In genomic region chr1:181247-182216, GRCh38 we compare ENCODE assay signal across 8 cellular contexts.
A peak's percentile ranks its signal among the peaks of the same experiment; 100 is the strongest.
DNase-seq lines count a peak whose midpoint lies in the region; ATAC-seq, FAIRE-seq and TF ChIP-seq lines count a peak whose summit lies in the region.
"Not testable (repeated sequence)": the region's sequence is repeated elsewhere in the genome, so short reads cannot be mapped to it uniquely, and the experiment has no call there.

No MANE protein-coding gene starts in this region.

- H3K18ac ChIP-seq in mesendoderm (ENCODE audit: low read length): not testable (repeated sequence)

- not testable (repeated sequence) for H4K8ac ChIP-seq in mesendoderm (ENCODE audit: low read depth, low read length)

- H3K27me3 ChIP-seq in GM06990 (replicated peaks; ENCODE audit: control insufficient read depth, insufficient read depth, low read length); NT2/D1 (ENCODE audit: insufficient read depth, insufficient read length); K562 (ENCODE audit: control insufficient read depth in 2 of 2, insufficient read depth in 2 of 2, low read length in 2 of 2); foreskin keratinocyte; mesendoderm (ENCODE audit: insufficient read depth, low read length, poor library complexity); spleen (replicated peaks in 1 of 7); uterus: not testable (repeated sequence)

- H3K23ac ChIP-seq in mesendoderm (ENCODE audit: low read length): not testable (repeated sequence)

- not testable (repeated sequence) for H4K20me1 ChIP-seq in K562 (replicated peaks; ENCODE audit: control insufficient read depth, insufficient read depth, low read length)

- H3K4me3 ChIP-seq in GM06990 (replicated peaks; ENCODE audit: low read depth, low read length); NT2/D1 (ENCODE audit: insufficient read length, low read depth); K562; mesendoderm (ENCODE audit: low read length); spleen; uterus: not testable (repeated sequence)

- not testable (repeated sequence) for FAIRE-seq in K562 (lab: Jason Lieb, UNC)

- not testable (repeated sequence) for BruUV-seq in K562 (replicated peaks; lab: Mats Ljungman, UMichigan)

- H3K27ac Mint-ChIP-seq in activated CD8-positive, alpha-beta T cell treated with anti-CD3 and anti-CD28 coated beads for 36 hours: not testable (repeated sequence)

- not testable (repeated sequence) for H3K9ac ChIP-seq in NT2/D1 (ENCODE audit: insufficient read length, low read depth); K562 (ENCODE audit: insufficient read depth in 1 of 2, low read depth in 2 of 2, low read length in 2 of 2); mesendoderm (ENCODE audit: low read length)

- not testable (repeated sequence) for H3K4me1 ChIP-seq in NT2/D1 (ENCODE audit: insufficient read depth, insufficient read length); K562 (replicated peaks in 1 of 2; ENCODE audit: control insufficient read depth in 2 of 2, insufficient read depth in 2 of 2, low read length in 2 of 2); foreskin keratinocyte; mesendoderm (ENCODE audit: control insufficient read depth, low read depth, low read length); spleen; uterus

- TF ChIP-seq POLR2A in K562 (conservative IDR thresholded peaks at IDR 0.05); spleen (IDR thresholded peaks at IDR 0.05); uterus (IDR thresholded peaks at IDR 0.05): not testable (repeated sequence)

- not testable (repeated sequence) for H3K4me2 ChIP-seq in K562 (ENCODE audit: insufficient read depth, low read length); mesendoderm (ENCODE audit: low read length)

- not testable (repeated sequence) for H2BK5ac ChIP-seq in mesendoderm (ENCODE audit: low read length)

- not testable (repeated sequence) for H3K36me3 ChIP-seq in GM06990 (ENCODE audit: control insufficient read depth, insufficient read depth, low read length); NT2/D1 (ENCODE audit: insufficient read depth, insufficient read length, low read length); K562 (ENCODE audit: control insufficient read depth, insufficient read depth, low read length); mesendoderm (ENCODE audit: control insufficient read depth, insufficient read depth, low read length); spleen; uterus

- TF ChIP-seq EP300 in K562 (IDR thresholded peaks at IDR 0.05; ENCODE audit: low read length): not testable (repeated sequence)

- not testable (repeated sequence) for H3K36me3 Mint-ChIP-seq in activated CD8-positive, alpha-beta T cell treated with anti-CD3 and anti-CD28 coated beads for 36 hours (ENCODE audit: low read depth)

- CTCF ChIA-PET in activated CD8-positive, alpha-beta T cell treated with anti-CD3 and anti-CD28 coated beads for 36 hours (lab: Charles Lee): not testable (repeated sequence)
- CTCF ChIA-PET in K562 (lab: Yijun Ruan, JAX; ENCODE audit: low intra/inter-chr PET ratio): interaction anchor here (0.6 kb wide), 1 partner anchor 741 kb away, joined by 4 read pairs; no protein-coding TSS in a partner anchor

- H3K56ac ChIP-seq in mesendoderm (ENCODE audit: low read length): not testable (repeated sequence)

- H3K79me2 ChIP-seq in K562 (ENCODE audit: control insufficient read depth, insufficient read depth, low read length); mesendoderm (ENCODE audit: control insufficient read depth, insufficient read depth, low read length): not testable (repeated sequence)

- not testable (repeated sequence) for H2AK5ac ChIP-seq in mesendoderm (ENCODE audit: low read length)

- H3K9me1 ChIP-seq in K562 (ENCODE audit: control insufficient read depth, insufficient read depth, low read length): not testable (repeated sequence)

- H3K4ac ChIP-seq in mesendoderm (ENCODE audit: low read depth, low read length): not testable (repeated sequence)

- WGBS in K562 (ENCODE audit: insufficient coverage, low coverage, missing lambda C conversion rate): 93% methylated on average over 22 of the region's 79 CpGs
- WGBS in mesendoderm (ENCODE audit: extremely low coverage, insufficient coverage, low lambda C conversion rate): no CpG with 5 or more reads among the region's 79 CpGs
- WGBS in spleen, 5 donors: 77 to 88% (median 82%) methylated on average over 34 to 66 of the region's 79 CpGs

- not testable (repeated sequence) for H3K9me3 ChIP-seq in NT2/D1 (ENCODE audit: insufficient read depth, low read length); K562 (replicated peaks; ENCODE audit: control insufficient read depth, insufficient read depth, low read depth, low read length); spleen; uterus

- H4K5ac ChIP-seq in mesendoderm (ENCODE audit: low read length): not testable (repeated sequence)

- intact Hi-C loops in activated CD8-positive, alpha-beta T cell treated with anti-CD3 and anti-CD28 coated beads for 36 hours (cut with micrococcal nuclease); K562 (cut with micrococcal nuclease); spleen (cut with DNase I; ENCODE audit: low total_unique reads); uterus (cut with DNase I; ENCODE audit: low total_unique reads): not testable (repeated sequence)

- TF ChIP-seq RAD21 in K562 (CRISPR knock-in tag; conservative IDR thresholded peaks at IDR 0.05 in 1 of 2, IDR thresholded peaks at IDR 0.05 in 1 of 2): not testable (repeated sequence)

- in situ Hi-C loops in K562 (cut with MboI): not testable (repeated sequence)

- H2BK120ac ChIP-seq in mesendoderm (ENCODE audit: low read depth, low read length): not testable (repeated sequence)

- DNase-seq in GM06990 (ENCODE audit: extremely low read depth, insufficient read length) (peak; percentile 72), NT2/D1 (ENCODE audit: low read depth, low spot score) (peak; percentile 18), K562 (ENCODE audit: extremely low read depth in 1 of 4, low spot score in 3 of 4) (peak; percentile 8 to 69 (median 12)), foreskin keratinocyte (peak; percentile 4 to 12), mesendoderm (peak; percentile 41), spleen (peak; percentile 91), uterus (peak; percentile 59 to 64)
- peak; percentile 52 for DNase-seq in activated CD8-positive, alpha-beta T cell treated with anti-CD3 and anti-CD28 coated beads for 36 hours

- peak; percentile 45 for ATAC-seq in activated CD8-positive, alpha-beta T cell treated with anti-CD3 and anti-CD28 coated beads for 36 hours
- ATAC-seq in K562: not testable (repeated sequence)
- ATAC-seq in foreskin keratinocyte: peak; percentile 31

- H3K4me1 Mint-ChIP-seq in activated CD8-positive, alpha-beta T cell treated with anti-CD3 and anti-CD28 coated beads for 36 hours (ENCODE audit: low read depth): not testable (repeated sequence)

- H3K27me3 Mint-ChIP-seq in activated CD8-positive, alpha-beta T cell treated with anti-CD3 and anti-CD28 coated beads for 36 hours: not testable (repeated sequence)

- not testable (repeated sequence) for H2AFZ ChIP-seq in K562 (ENCODE audit: low read depth, low read length)

- not testable (repeated sequence) for H3K27ac ChIP-seq in K562 (ENCODE audit: extremely low read depth, low read depth, low read length); foreskin keratinocyte; mesendoderm (ENCODE audit: low read depth, low read length); spleen; uterus

- POLR2A ChIA-PET in activated CD8-positive, alpha-beta T cell treated with anti-CD3 and anti-CD28 coated beads for 36 hours (lab: Charles Lee); K562 (lab: Yijun Ruan, JAX): not testable (repeated sequence)

- not testable (repeated sequence) for H3K9me3 Mint-ChIP-seq in activated CD8-positive, alpha-beta T cell treated with anti-CD3 and anti-CD28 coated beads for 36 hours

- H2BK15ac ChIP-seq in mesendoderm (replicated peaks; ENCODE audit: low read depth): not testable (repeated sequence)

- not testable (repeated sequence) for H3K79me1 ChIP-seq in mesendoderm (ENCODE audit: low read length)

- not testable (repeated sequence) for TF ChIP-seq CTCF in GM06990 (IDR thresholded peaks at IDR 0.05; ENCODE audit: insufficient read depth, low read length, poor library complexity, severe bottlenecking); foreskin keratinocyte (conservative IDR thresholded peaks at IDR 0.05); uterus (IDR thresholded peaks at IDR 0.05)
- TF ChIP-seq CTCF in activated CD8-positive, alpha-beta T cell treated with anti-CD3 and anti-CD28 coated beads for 36 hours (IDR thresholded peaks at IDR 0.05): peak; percentile 80
- TF ChIP-seq CTCF in K562 (IDR thresholded peaks at IDR 0.05 in 2 of 3, conservative IDR thresholded peaks at IDR 0.05 in 1 of 3; ENCODE audit: insufficient read depth in 2 of 3, low read depth in 1 of 3, low read length in 3 of 3): 0 out of 6 replicates have a peak, but pooled peaks of 1 of the 3 experiments have one; percentile 19
- peak in 4 of 11 experiments; percentile 31 to 54 (median 34) for TF ChIP-seq CTCF in spleen (IDR thresholded peaks at IDR 0.05 in 8 of 11, conservative IDR thresholded peaks at IDR 0.05 in 3 of 11)

- not testable (repeated sequence) for H3K4me3 Mint-ChIP-seq in activated CD8-positive, alpha-beta T cell treated with anti-CD3 and anti-CD28 coated beads for 36 hours

TF ChIP-seq in K562, 482 proteins besides CTCF, POLR2A, EP300 and RAD21 (continues in another document):
- 0 out of 2 replicates have a peak, but pooled peaks have one; percentile 32 for TF ChIP-seq CBX1 (IDR thresholded peaks at IDR 0.05; ENCODE audit: low read depth)

Comparison
In these comparisons a context has a peak if more than half of its experiments do, and no peak if none do; other contexts are left out.
1. DNase-seq: peak in every context shown above with its lines; median percentile 91 in spleen; 72 in GM06990; 62 in uterus; 52 in activated CD8-positive, alpha-beta T cell treated with anti-CD3 and anti-CD28 coated beads for 36 hours; 41 in mesendoderm; 18 in NT2/D1; 12 in K562; 8 in foreskin keratinocyte.